2 cellular contexts compared by ENCODE assay signal in genomic region chr3:25725810-25726209, GRCh38.
TF ChIP-seq lines count a peak whose summit lies in the region.

No MANE protein-coding gene starts in this region.

TF ChIP-seq in HepG2, 621 proteins besides CTCF, POLR2A, EP300 and RAD21 (continued from another document):
- TF ChIP-seq ERF (CRISPR knock-in tag; IDR thresholded peaks at IDR 0.05) (no peak), SSRP1 (CRISPR knock-in tag; IDR thresholded peaks at IDR 0.05) (no peak), ZNF660 (CRISPR knock-in tag; IDR thresholded peaks at IDR 0.05; ENCODE audit: borderline replicate concordance, low read depth) (no peak), HOXA7 (CRISPR knock-in tag; IDR thresholded peaks at IDR 0.05) (no peak), ZNF737 (CRISPR knock-in tag; IDR thresholded peaks at IDR 0.05; ENCODE audit: borderline replicate concordance) (no peak), THAP8 (CRISPR knock-in tag; IDR thresholded peaks at IDR 0.05; ENCODE audit: borderline replicate concordance) (no peak)
TF ChIP-seq in HepG2: peak in this region for 0.

TF ChIP-seq in SK-N-SH treated with all-trans-retinoic acid at 6 μM for 48 hours, 23 proteins besides CTCF, POLR2A, EP300 and RAD21:
- TF ChIP-seq CREB5 (CRISPR knock-in tag; IDR thresholded peaks at IDR 0.05; ENCODE audit: low read depth) (no peak), ZFP30 (CRISPR knock-in tag; IDR thresholded peaks at IDR 0.05) (no peak), ZNF8 (CRISPR knock-in tag; IDR thresholded peaks at IDR 0.05) (no peak), OSR1 (CRISPR knock-in tag; IDR thresholded peaks at IDR 0.05) (no peak), ZNF565 (CRISPR knock-in tag; conservative IDR thresholded peaks at IDR 0.05; ENCODE audit: low read depth) (no peak), ESRRG (CRISPR knock-in tag; IDR thresholded peaks at IDR 0.05) (no peak), ZNF70 (CRISPR knock-in tag; IDR thresholded peaks at IDR 0.05) (no peak), TOX (CRISPR knock-in tag; IDR thresholded peaks at IDR 0.05; ENCODE audit: borderline replicate concordance) (no peak), CSDC2 (CRISPR knock-in tag; IDR thresholded peaks at IDR 0.05) (no peak), PATZ1 (CRISPR knock-in tag; IDR thresholded peaks at IDR 0.05; ENCODE audit: borderline replicate concordance) (no peak), GLIS3 (CRISPR knock-in tag; IDR thresholded peaks at IDR 0.05) (no peak), ZFP3 (CRISPR knock-in tag; IDR thresholded peaks at IDR 0.05) (no peak), ZC3H10 (CRISPR knock-in tag; IDR thresholded peaks at IDR 0.05) (no peak), PPARA (CRISPR knock-in tag; IDR thresholded peaks at IDR 0.05; ENCODE audit: borderline replicate concordance) (no peak), TCF4 (CRISPR knock-in tag; IDR thresholded peaks at IDR 0.05; ENCODE audit: borderline replicate concordance) (no peak), CSRNP3 (CRISPR knock-in tag; IDR thresholded peaks at IDR 0.05) (no peak), BACH2 (CRISPR knock-in tag; IDR thresholded peaks at IDR 0.05; ENCODE audit: borderline replicate concordance) (no peak), ISL1 (CRISPR knock-in tag; IDR thresholded peaks at IDR 0.05) (no peak), TSHZ2 (CRISPR knock-in tag; IDR thresholded peaks at IDR 0.05) (no peak), SNAI2 (CRISPR knock-in tag; IDR thresholded peaks at IDR 0.05) (no peak)
